12 cellular contexts compared by ENCODE assay signal in the genomic region with DNA sequence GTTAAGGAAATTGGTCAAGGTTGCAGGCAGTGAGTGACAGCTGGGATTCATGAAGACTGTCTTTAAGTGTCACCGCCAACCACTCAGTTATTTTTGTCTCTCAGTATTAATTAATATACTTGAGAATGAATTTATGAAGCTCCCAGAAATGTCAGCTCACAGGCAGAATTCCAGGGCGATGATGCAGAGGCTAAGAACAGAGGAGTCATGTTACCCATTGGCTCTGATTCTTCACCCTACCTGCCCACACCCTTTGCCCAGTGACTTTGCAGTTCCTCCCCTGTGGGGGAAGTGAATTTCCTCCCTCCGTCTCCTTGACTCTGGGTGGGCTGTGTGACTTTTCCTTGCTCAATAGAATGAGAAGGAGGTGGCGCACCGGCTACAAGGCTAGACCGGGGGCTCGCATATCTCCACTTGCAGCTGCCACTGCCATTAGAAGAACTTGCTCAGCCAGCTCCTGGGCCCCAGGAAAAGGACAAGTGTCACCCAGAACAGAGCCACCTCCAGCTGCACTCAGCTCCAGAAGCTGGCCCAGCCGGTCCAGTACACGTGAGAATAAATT.
A peak's percentile ranks its signal among the peaks of the same experiment; 100 is the strongest.
DNase-seq lines count a peak whose midpoint lies in the region; ATAC-seq and TF ChIP-seq lines count a peak whose summit lies in the region.
"Had no signal": no experiment of that assay in that cellular context is flagged by ENCODE, and none has a peak within 500 bp of the region (broad histone marks: within the 10 kb centered on the region; RNA-seq: fewer than 3 reads in every experiment).

No MANE protein-coding gene starts in this region.

- no peak overlapping the region for H2BK12ac ChIP-seq in H9 (ENCODE audit: insufficient read length, low read depth, low read length)

- WGBS in H9 (ENCODE audit: extremely low coverage, insufficient read length, low lambda C conversion rate): no CpG with 5 or more reads among the region's 9 CpGs
- WGBS in heart right ventricle, 2 donors: 66 to 74% methylated on average over 9 of the region's 9 CpGs

- peaks cover 19% of the 10 kb centered on the region; the same call in 1 of the 2 replicates for H3K4me1 ChIP-seq in H9 (ENCODE audit: insufficient read depth, low read length)
- peaks cover 0 to 20% (median 8%) of the 10 kb centered on the region in 9 donors for H3K4me1 ChIP-seq in heart right ventricle

- H4K5ac ChIP-seq in H9 (ENCODE audit: insufficient read length, low read depth, low read length): no peak overlapping the region

- no peak overlapping the region for H3K14ac ChIP-seq in H9 (ENCODE audit: insufficient read depth, low read length)

- H3K79me2 ChIP-seq in H9 (ENCODE audit: insufficient read depth, low read length): no peaks in the 10 kb centered on the region

- H2BK15ac ChIP-seq in H9 (ENCODE audit: low read depth, low read length): no peak overlapping the region

- peak; percentile 68 for DNase-seq in H9
- DNase-seq in WTC11 (ENCODE audit: low spot score): peak; percentile 24
- DNase-seq in heart right ventricle: peak in 1 of 2 donors; percentile 38
- DNase-seq in retinal pigment epithelial cell (ENCODE audit: low read depth): peak; percentile 59
- DNase-seq in T1000 (lab: John Stamatoyannopoulos, UW): no peak
- DNase-seq in NK-92 (lab: John Stamatoyannopoulos, UW; ENCODE audit: unreplicated experiment): no peak
- DNase-seq in cortex of kidney (lab: John Stamatoyannopoulos, UW): no peak
- DNase-seq: cerebellar nuclear complex, NCI-H82 had no signal

- H3K4me1 Mint-ChIP-seq in H9 (peaks cover 39 to 42% of the 10 kb centered on the region in 2 experiments), WTC11 (peaks cover 45% of the 10 kb centered on the region)

- TF ChIP-seq CTCF in H9 (conservative IDR thresholded peaks at IDR 0.05): no peak
- TF ChIP-seq CTCF in WTC11 (IDR thresholded peaks at IDR 0.05): no peak
- TF ChIP-seq CTCF in heart right ventricle (IDR thresholded peaks at IDR 0.05): no peak
- no peak for TF ChIP-seq CTCF in retinal pigment epithelial cell (conservative IDR thresholded peaks at IDR 0.05; ENCODE audit: low read depth, low read length)

- H2AK5ac ChIP-seq in H9 (ENCODE audit: insufficient read length, low read length): no peak overlapping the region

- H3K79me1 ChIP-seq in H9 (ENCODE audit: insufficient read depth, low read depth, low read length, poor library complexity, severe bottlenecking): no peaks in the 10 kb centered on the region

- H3K36me3 Mint-ChIP-seq in H9 (ENCODE audit: insufficient read depth in 1 of 3, low read depth in 3 of 3): no peaks in the 10 kb centered on the region
- H3K36me3 Mint-ChIP-seq in WTC11: no peaks in the 10 kb centered on the region

- no peak overlapping the region for H2BK20ac ChIP-seq in H9 (ENCODE audit: low read depth, low read length, poor library complexity, severe bottlenecking)

- H2BK5ac ChIP-seq in H9 (ENCODE audit: insufficient read length, low read length): no peak overlapping the region

- no peaks in the 10 kb centered on the region for H4K20me1 ChIP-seq in H9 (ENCODE audit: control insufficient read depth, insufficient read depth, insufficient read length)

- peak overlapping the region in 8 of 10 donors; percentile 0 to 46 (median 42) for H3K4me3 ChIP-seq in heart right ventricle
- H3K4me3 ChIP-seq in retinal pigment epithelial cell (ENCODE audit: low read length): no peak overlapping the region
- H3K4me3 ChIP-seq: upper lobe of left lung had no signal

- H3K4ac ChIP-seq in H9 (ENCODE audit: low read depth, low read length): no peak overlapping the region

- H3K23me2 ChIP-seq in H9 (ENCODE audit: insufficient read length, low read depth, low read length, poor library complexity, severe bottlenecking): no peaks in the 10 kb centered on the region

- no peak overlapping the region for H4K91ac ChIP-seq in H9 (ENCODE audit: insufficient read length, low read depth, low read length)

- H3K27ac ChIP-seq in H9 (ENCODE audit: insufficient read length, low read depth, low read length) (peak overlapping the region; percentile 42), heart right ventricle (peak overlapping the region in 4 of 10 donors; percentile 17 to 80 (median 62))
- H3K27ac ChIP-seq: neutrophil, upper lobe of left lung had no signal

- no peak overlapping the region for H2BK120ac ChIP-seq in H9 (ENCODE audit: low read depth, low read length, poor library complexity, severe bottlenecking)

- ATAC-seq in WTC11 (peak; percentile 58), heart right ventricle (peak in 7 of 8 donors; percentile 70 to 88 (median 81)), HG03520 (IDR thresholded peaks at IDR 0.05; ENCODE audit: unreplicated experiment) (no peak)

- H3K4me3 Mint-ChIP-seq in H9 (no peak overlapping the region; a peak in 1 of 5 replicates), WTC11 (0 out of 2 replicates have a peak overlapping the region, but pooled peaks have one; percentile 5)

- CTCF ChIA-PET in WTC11 (lab: Charles Lee): interaction anchor here (0.6 to 1.7 kb wide), 8 partner anchors 10 to 384 kb away, joined by 3 to 9 read pairs (median 4); no protein-coding TSS in a partner anchor

- no peaks in the 10 kb centered on the region for H3K27me3 ChIP-seq in H9 (ENCODE audit: insufficient read depth, low read length)
- H3K27me3 ChIP-seq in heart right ventricle: peaks cover 0 to 5% (median 0%) of the 10 kb centered on the region in 7 donors
- H3K27me3 ChIP-seq: upper lobe of left lung had no signal

- H3K18ac ChIP-seq in H9 (ENCODE audit: insufficient read length, low read depth, low read length): peak overlapping the region; percentile 30

- no peak overlapping the region for H3K9ac ChIP-seq in H9 (ENCODE audit: extremely low read depth, insufficient read length, low read length)

- H3K9me3 ChIP-seq in H9 (ENCODE audit: control insufficient read depth, low read depth, low read length) (no peaks in the 10 kb centered on the region), heart right ventricle (no peaks in the 10 kb centered on the region)
- H3K9me3 ChIP-seq: neutrophil, upper lobe of left lung had no signal

- intact Hi-C loops in heart right ventricle (cut with DNase I): no loop called here

- H3K27ac Mint-ChIP-seq in H9 (peak overlapping the region in 1 of 3 experiments; percentile 20; a peak in 2 of 7 replicates), WTC11 (no peak overlapping the region)

- H3K9me3 Mint-ChIP-seq in H9: no peaks in the 10 kb centered on the region
- H3K9me3 Mint-ChIP-seq in WTC11: no peaks in the 10 kb centered on the region

- H3K27me3 Mint-ChIP-seq in H9 (ENCODE audit: low read depth) (peaks cover 3% of the 10 kb centered on the region), WTC11 (ENCODE audit: low read depth) (peaks cover 8% of the 10 kb centered on the region)

- POLR2A ChIA-PET in WTC11 (lab: Charles Lee): interaction anchor here (1.2 kb wide), 1 partner anchor 55 kb away, joined by 3 read pairs; no protein-coding TSS in a partner anchor

- H3K4me2 ChIP-seq in H9 (ENCODE audit: insufficient read depth, insufficient read length, low read length): peak overlapping the region; percentile 39

- H3K36me3 ChIP-seq in heart right ventricle: no peaks in the 10 kb centered on the region
- H3K36me3 ChIP-seq: neutrophil, upper lobe of left lung had no signal

- H3T11ph ChIP-seq in H9 (ENCODE audit: low read length): no peak overlapping the region

- H3K23ac ChIP-seq in H9 (ENCODE audit: insufficient read length, low read depth, low read length): no peak overlapping the region

- no peak overlapping the region for H4K8ac ChIP-seq in H9 (replicated peaks; ENCODE audit: insufficient read length, low read depth, low read length)

- no peak overlapping the region for H2AFZ ChIP-seq in H9 (ENCODE audit: low read length)

- no peak overlapping the region for H3K56ac ChIP-seq in H9 (ENCODE audit: insufficient read length, low read depth, low read length)

TF ChIP-seq in WTC11, 78 proteins besides CTCF, POLR2A, EP300 and RAD21:
- TF ChIP-seq ESRRA (CRISPR knock-in tag; IDR thresholded peaks at IDR 0.05; ENCODE audit: borderline replicate concordance) (no peak), NFYB (CRISPR knock-in tag; conservative IDR thresholded peaks at IDR 0.05; ENCODE audit: low read depth) (no peak), TEAD4 (CRISPR knock-in tag; IDR thresholded peaks at IDR 0.05) (no peak)

Comparison
In these comparisons a context has a peak if more than half of its experiments do, and no peak if none do; other contexts are left out.
1. DNase-seq: peak in H9 (single experiment), WTC11 (single experiment) and retinal pigment epithelial cell (single experiment); none in T1000 (single experiment), NK-92 (single experiment) and cortex of kidney (single experiment).